ENCODE assay signal across 1 cellular context in the genomic region with DNA sequence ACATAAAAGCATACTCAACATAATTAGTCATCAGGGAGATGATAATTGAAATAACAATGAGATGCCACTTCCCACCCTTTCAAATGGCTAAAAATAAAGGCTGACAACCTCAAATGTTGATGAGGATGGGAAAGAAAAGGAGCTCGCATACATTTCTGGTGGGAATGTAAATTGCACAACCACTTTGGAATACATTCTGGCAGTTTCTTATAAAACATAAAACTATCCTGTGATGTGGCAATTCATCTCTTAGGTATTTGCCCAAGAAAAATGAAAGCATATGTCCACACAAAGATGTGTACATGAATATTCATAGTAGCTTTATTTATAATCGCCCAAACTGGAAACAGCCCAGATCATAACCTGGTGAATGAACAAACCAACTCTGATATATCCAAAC.
TF ChIP-seq lines count a peak whose summit lies in the region.

No MANE protein-coding gene starts in this region.

TF ChIP-seq in GM23338, 12 proteins besides CTCF, POLR2A, EP300 and RAD21 (continued from another document):
- TF ChIP-seq ZNF331 (CRISPR knock-in tag; IDR thresholded peaks at IDR 0.05; ENCODE audit: low read depth) (no peak), CREB1 (CRISPR knock-in tag; IDR thresholded peaks at IDR 0.05; ENCODE audit: low read depth) (no peak), ZNF462 (CRISPR knock-in tag; IDR thresholded peaks at IDR 0.05) (no peak), REST (IDR thresholded peaks at IDR 0.05; ENCODE audit: unreplicated experiment) (no peak), EZH2 (IDR thresholded peaks at IDR 0.05; ENCODE audit: low read depth, unreplicated experiment) (no peak), JUNB (IDR thresholded peaks at IDR 0.05; ENCODE audit: unreplicated experiment) (no peak), NANOG (IDR thresholded peaks at IDR 0.05; ENCODE audit: borderline replicate concordance) (no peak), STAT1 (IDR thresholded peaks at IDR 0.05; ENCODE audit: unreplicated experiment) (no peak), ZNF114 (CRISPR knock-in tag; IDR thresholded peaks at IDR 0.05) (no peak), EZH2phosphoT487 (IDR thresholded peaks at IDR 0.05; ENCODE audit: unreplicated experiment) (no peak)
